In genomic region chr5:157718529-157718928, GRCh38 we compare ENCODE assay signal across 8 cellular contexts. TPM values are rescaled to one million over a fixed set of nuclear protein-coding genes. Genes with fewer than 3 reads are reported as not detected.
A peak's percentile ranks its signal among the peaks of the same experiment; 100 is the strongest.
DNase-seq lines count a peak whose midpoint lies in the region; ATAC-seq, FAIRE-seq and TF ChIP-seq lines count a peak whose summit lies in the region.

No MANE protein-coding gene starts in this region.

- no peaks in the 10 kb centered on the region for H4K20me1 ChIP-seq in KMS-11 (ENCODE audit: insufficient read depth)
- no peaks in the 10 kb centered on the region for H4K20me1 ChIP-seq in osteoblast (ENCODE audit: insufficient read depth, low read length)

- intact Hi-C loops in CD4-positive, alpha-beta memory T cell (cut with micrococcal nuclease) = loop anchor here (1.0 to 2.0 kb wide), 7 partner anchors 25 to 390 kb away; partner anchors contain the start of gene LSM11

- peak overlapping the region in 6 of 7 donors; percentile 23 to 72 (median 42) for H3K27ac Mint-ChIP-seq in CD4-positive, alpha-beta memory T cell
- H3K27ac Mint-ChIP-seq in WTC11 = peak overlapping the region; percentile 65; the same call in 1 of the 2 replicates

- CTCF ChIA-PET in CD4-positive, alpha-beta memory T cell (lab: Charles Lee; ENCODE audit: partially characterized antibody) = interaction anchor here (0.6 to 7.8 kb wide), 50 partner anchors 10 to 465 kb away, joined by 3 to 137 read pairs (median 4); partner anchors contain the start of genes ADAM19, C5orf52, LSM11 and SOX30
- CTCF ChIA-PET in WTC11 (lab: Charles Lee) = interaction anchor here (0.8 to 2.9 kb wide), 11 partner anchors 13 to 254 kb away, joined by 3 to 26 read pairs (median 5); partner anchors contain the start of genes C5orf52, LSM11 and THG1L

- peak overlapping the region in 6 of 8 donors; percentile 27 to 78 (median 54) for H3K4me3 Mint-ChIP-seq in CD4-positive, alpha-beta memory T cell
- H3K4me3 Mint-ChIP-seq in WTC11 = no peak overlapping the region

- H3K4me1 ChIP-seq in CD4-positive, alpha-beta memory T cell (ENCODE audit: insufficient read depth, low read length) = peaks cover 21% of the 10 kb centered on the region
- peaks cover 8% of the 10 kb centered on the region for H3K4me1 ChIP-seq in KMS-11 (ENCODE audit: low read depth, poor library complexity, severe bottlenecking)
- H3K4me1 ChIP-seq in gastroesophageal sphincter = peaks cover 0 to 13% (median 0%) of the 10 kb centered on the region in 3 donors
- peaks cover 9% of the 10 kb centered on the region for H3K4me1 ChIP-seq in osteoblast (ENCODE audit: insufficient read depth, low read length)

- TF ChIP-seq EP300 in gastroesophageal sphincter (IDR thresholded peaks at IDR 0.05) = no peak

- no peaks in the 10 kb centered on the region for H3K27me3 ChIP-seq in CD4-positive, alpha-beta memory T cell (ENCODE audit: insufficient read depth, low read length)
- H3K27me3 ChIP-seq in KMS-11 (ENCODE audit: insufficient read depth, low read depth) (no peaks in the 10 kb centered on the region), gastroesophageal sphincter (no peaks in the 10 kb centered on the region), osteoblast (ENCODE audit: insufficient read depth, low read length) (no peaks in the 10 kb centered on the region)

- no peak overlapping the region for H3K27ac ChIP-seq in CD4-positive, alpha-beta memory T cell (ENCODE audit: low read depth, low read length)
- H3K27ac ChIP-seq in KMS-11 (no peak overlapping the region), gastroesophageal sphincter (peak overlapping the region in 1 of 4 donors; percentile 29), osteoblast (ENCODE audit: low read depth, low read length) (peak overlapping the region; percentile 0)

- no peak overlapping the region for H3K9ac ChIP-seq in KMS-11

- no peak for TF ChIP-seq POLR2A in gastroesophageal sphincter (IDR thresholded peaks at IDR 0.05)

- peaks cover 0 to 4% (median 0%) of the 10 kb centered on the region in 8 donors for H3K9me3 Mint-ChIP-seq in CD4-positive, alpha-beta memory T cell
- H3K9me3 Mint-ChIP-seq in WTC11 = peaks cover 13% of the 10 kb centered on the region

- H3K36me3 ChIP-seq in CD4-positive, alpha-beta memory T cell (ENCODE audit: insufficient read depth, low read length) = no peaks in the 10 kb centered on the region
- no peaks in the 10 kb centered on the region for H3K36me3 ChIP-seq in KMS-11 (ENCODE audit: insufficient read depth)
- no peaks in the 10 kb centered on the region for H3K36me3 ChIP-seq in gastroesophageal sphincter
- no peaks in the 10 kb centered on the region for H3K36me3 ChIP-seq in osteoblast (ENCODE audit: insufficient read depth, low read length)

- whole genome bisulfite sequencing in gastroesophageal sphincter (ENCODE audit: low coverage in 1 of 2), 2 donors = 0 to 3% methylated on average over 4 of the region's 4 CpGs

- H3K27me3 Mint-ChIP-seq in CD4-positive, alpha-beta memory T cell = no peaks in the 10 kb centered on the region
- no peaks in the 10 kb centered on the region for H3K27me3 Mint-ChIP-seq in WTC11 (ENCODE audit: low read depth)

- peak; percentile 74 for ATAC-seq in WTC11
- ATAC-seq in gastroesophageal sphincter = peak; percentile 82

- DNase-seq in CD4-positive, alpha-beta memory T cell = peak; percentile 37 to 61 (median 45)
- DNase-seq in GM18507 (ENCODE audit: extremely low spot score, insufficient read length, low read depth) (peak; percentile 30), WTC11 (ENCODE audit: low spot score) (no peak), osteoblast (ENCODE audit: insufficient read length, low spot score, missing footprints) (peak; percentile 79), cortex of kidney (lab: John Stamatoyannopoulos, UW) (no peak), NCI-H2029 (lab: John Stamatoyannopoulos, UW) (no peak)

- peaks cover 16 to 26% (median 20%) of the 10 kb centered on the region in 4 donors for H3K4me1 Mint-ChIP-seq in CD4-positive, alpha-beta memory T cell
- H3K4me1 Mint-ChIP-seq in WTC11 = peaks cover 7% of the 10 kb centered on the region

- H3K4me3 ChIP-seq in CD4-positive, alpha-beta memory T cell (ENCODE audit: low read length in 2 of 2) = no peak overlapping the region
- H3K4me3 ChIP-seq in KMS-11 (IDR thresholded peaks at IDR 0.05; ENCODE audit: insufficient read depth, low read depth, low read length) (no peak overlapping the region), gastroesophageal sphincter (no peak overlapping the region), osteoblast (ENCODE audit: insufficient read depth, low read length) (no peak overlapping the region)

- H3K9me3 ChIP-seq in CD4-positive, alpha-beta memory T cell (ENCODE audit: control insufficient read depth in 1 of 2, low read length in 2 of 2) = no peaks in the 10 kb centered on the region
- H3K9me3 ChIP-seq in gastroesophageal sphincter (no peaks in the 10 kb centered on the region), osteoblast (ENCODE audit: low read depth, low read length) (no peaks in the 10 kb centered on the region)

- POLR2A ChIA-PET in CD4-positive, alpha-beta memory T cell (lab: Charles Lee; ENCODE audit: partially characterized antibody) = interaction anchor here (0.6 to 2.5 kb wide), 9 partner anchors 13 to 286 kb away, joined by 3 to 11 read pairs (median 4); partner anchors contain the start of genes LSM11 and THG1L
- POLR2A ChIA-PET in WTC11 (lab: Charles Lee) = interaction anchor here (1.5 kb wide), 1 partner anchor 13 kb away, joined by 3 read pairs; the partner anchor contains the start of gene THG1L

- no peak overlapping the region for H3K4me2 ChIP-seq in KMS-11
- H3K4me2 ChIP-seq in osteoblast (ENCODE audit: insufficient read depth, low read length) = peak overlapping the region; percentile 26

- H3K79me2 ChIP-seq in KMS-11 (ENCODE audit: insufficient read depth, low read depth) (no peaks in the 10 kb centered on the region), osteoblast (ENCODE audit: insufficient read depth, low read length) (no peaks in the 10 kb centered on the region)

- H2AFZ ChIP-seq in KMS-11 (ENCODE audit: low read depth) (no peak overlapping the region), osteoblast (ENCODE audit: low read length) (peak overlapping the region; percentile 44)

- no peaks in the 10 kb centered on the region for H3K36me3 Mint-ChIP-seq in CD4-positive, alpha-beta memory T cell
- H3K36me3 Mint-ChIP-seq in WTC11 = peaks cover 7% of the 10 kb centered on the region

- peak; percentile 74 for FAIRE-seq in GM18507 (lab: Jason Lieb, UNC)

- peak; percentile 65 for TF ChIP-seq CTCF in KMS-11 (conservative IDR thresholded peaks at IDR 0.05; ENCODE audit: low read depth, low read length)
- 0 out of 2 replicates have a peak, but pooled peaks have one; percentile 2 for TF ChIP-seq CTCF in WTC11 (IDR thresholded peaks at IDR 0.05)
- TF ChIP-seq CTCF in gastroesophageal sphincter (IDR thresholded peaks at IDR 0.05) = peak; percentile 50 to 84 (median 79)
- TF ChIP-seq CTCF in osteoblast (IDR thresholded peaks at IDR 0.05; ENCODE audit: extremely low read depth, low read depth, low read length) = peak; percentile 67

TF ChIP-seq in WTC11, 78 proteins besides CTCF, POLR2A, EP300 and RAD21 (continues in another document):
- TF ChIP-seq MYBL2 (CRISPR knock-in tag; IDR thresholded peaks at IDR 0.05) (no peak), JAZF1 (CRISPR knock-in tag; IDR thresholded peaks at IDR 0.05) (no peak), OVOL2 (CRISPR knock-in tag; IDR thresholded peaks at IDR 0.05; ENCODE audit: borderline replicate concordance) (no peak), E2F5 (CRISPR knock-in tag; IDR thresholded peaks at IDR 0.05) (no peak), ZNF263 (CRISPR knock-in tag; IDR thresholded peaks at IDR 0.05; ENCODE audit: low read depth) (no peak), AR (CRISPR knock-in tag; IDR thresholded peaks at IDR 0.05) (no peak)

RNA-seq across cellular contexts. Expression of gene THG1L, which starts 12.7 kb away (rescaled TPM):
- total RNA-seq in CD4-positive, alpha-beta memory T cell = 10 to 100 TPM in 1 of 2 experiments, 1 to 10 TPM in 1; 9.1 to 10.5 TPM
- polyA plus RNA-seq in CD4-positive, alpha-beta memory T cell = 1 to 10 TPM; 5.7 to 6.7 TPM
- total RNA-seq in WTC11 (2021) (11.6 to 14.6 TPM (median 12.3 TPM) in 3 replicates), gastroesophageal sphincter (10 to 100 TPM; 13.2 to 20.3 (median 15.5) TPM), osteoblast (27.9 and 30.6 TPM in 2 replicates)

RNA-seq across cellular contexts. Expression of gene LSM11, which starts 25.0 kb away (rescaled TPM):
- 1 to 10 TPM; 4.4 to 4.8 TPM for total RNA-seq in CD4-positive, alpha-beta memory T cell
- 1 to 10 TPM in 1 of 2 donors, under 1 TPM in 1; 0.57 to 1.0 TPM for polyA plus RNA-seq in CD4-positive, alpha-beta memory T cell
- total RNA-seq in WTC11 (2021) (5.2 to 5.8 TPM (median 5.4 TPM) in 3 replicates), gastroesophageal sphincter (10 to 100 TPM; 14.8 to 38.4 (median 27.3) TPM), osteoblast (4.4 and 4.7 TPM in 2 replicates)

RNA-seq across cellular contexts. Expression of gene C5orf52, which starts 47.2 kb away (rescaled TPM):
- total RNA-seq in CD4-positive, alpha-beta memory T cell = not detected
- polyA plus RNA-seq in CD4-positive, alpha-beta memory T cell = not detected
- not detected in 3 replicates for total RNA-seq in WTC11 (2021)
- not detected for total RNA-seq in gastroesophageal sphincter
- total RNA-seq in osteoblast = not detected in 2 replicates

Comparison
In these comparisons a context has a peak if more than half of its experiments do, and no peak if none do; other contexts are left out.
1. DNase-seq: peak in CD4-positive, alpha-beta memory T cell (5 of 5), GM18507 (single experiment) and osteoblast (single experiment); none in WTC11 (single experiment), cortex of kidney (single experiment) and NCI-H2029 (single experiment).
2. CTCF ChIP-seq: peak in every context shown above with its lines; median percentile 79 in gastroesophageal sphincter; 67 in osteoblast; 65 in KMS-11; 2 in WTC11.